In genomic region chr2:189613650-189614420, GRCh38 we compare ENCODE assay signal across 10 cellular contexts. TPM values are rescaled to one million over a fixed set of nuclear protein-coding genes. Genes with fewer than 3 reads are reported as not detected.
DNase-seq lines count a peak whose midpoint lies in the region; ATAC-seq lines count a peak whose summit lies in the region.
"Had no signal": no experiment of that assay in that cellular context is flagged by ENCODE, and none has a peak within 500 bp of the region (broad histone marks: within the 10 kb centered on the region; RNA-seq: fewer than 3 reads in every experiment).

No MANE protein-coding gene starts in this region.

- intact Hi-C loops in Right ventricle myocardium inferior (cut with DNase I), result loop anchor here (1.0 kb wide), 1 partner anchor 34 kb away; the partner anchor contains the start of gene SLC40A1
- intact Hi-C loops in cardiac septum (cut with DNase I), result loop anchor here (1.0 kb wide), 1 partner anchor 32 kb away; no protein-coding TSS in a partner anchor
- intact Hi-C loops in activated CD4-positive, alpha-beta T cell treated with anti-CD3 and anti-CD28 coated beads, Interleukin-2, amount 10 ng/mL, durations not matched to agents 24 days and 14 days (cut with micrococcal nuclease), result no loop called here

- no peak overlapping the region for H3K27ac Mint-ChIP-seq in activated CD4-positive, alpha-beta T cell treated with anti-CD3 and anti-CD28 coated beads, Interleukin-2, amount 10 ng/mL, durations not matched to agents 24 days and 14 days

- H3K9me3 Mint-ChIP-seq in activated CD4-positive, alpha-beta T cell treated with anti-CD3 and anti-CD28 coated beads, Interleukin-2, amount 10 ng/mL, durations not matched to agents 24 days and 14 days, result no peaks in the 10 kb centered on the region

- H3K4me3 Mint-ChIP-seq in activated CD4-positive, alpha-beta T cell treated with anti-CD3 and anti-CD28 coated beads, Interleukin-2, amount 10 ng/mL, durations not matched to agents 24 days and 14 days, result no peak overlapping the region

- no peaks in the 10 kb centered on the region for H3K27me3 Mint-ChIP-seq in activated CD4-positive, alpha-beta T cell treated with anti-CD3 and anti-CD28 coated beads, Interleukin-2, amount 10 ng/mL, durations not matched to agents 24 days and 14 days

- H3K4me1 Mint-ChIP-seq in activated CD4-positive, alpha-beta T cell treated with anti-CD3 and anti-CD28 coated beads, Interleukin-2, amount 10 ng/mL, durations not matched to agents 24 days and 14 days, result peaks cover 3% of the 10 kb centered on the region

- ATAC-seq in Right ventricle myocardium inferior, result peak; percentile 78
- no peak for ATAC-seq in HG03280 (IDR thresholded peaks at IDR 0.05; ENCODE audit: unreplicated experiment)

- DNase-seq in Right ventricle myocardium inferior (ENCODE audit: missing footprints), result no peak
- no peak for DNase-seq in cardiac septum (ENCODE audit: low spot score)
- DNase-seq in dermis blood vessel endothelial cell, result peak; percentile 62
- peak; percentile 30 to 51 for DNase-seq in lung microvascular endothelial cell (ENCODE audit: low read depth in 2 of 2)
- no peak for DNase-seq in NCI-H1694 treated with DMSO at 0.1 percent for 48 hours (lab: John Stamatoyannopoulos, UW)
- no peak for DNase-seq in activated naive CD4-positive, alpha-beta T cell treated with anti-CD3 and anti-CD28 coated beads, Interleukin-2, amount 50 U/mL, for 16 hours
- no peak for DNase-seq in activated CD4-positive, alpha-beta T cell treated with anti-CD3 and anti-CD28 coated beads, Interleukin-2, amount 10 ng/mL, durations not matched to agents 24 days and 14 days
- DNase-seq: AML-193, SHP77 treated with DMSO at 0.1 percent for 48 hours had no signal

- no peaks in the 10 kb centered on the region for H3K36me3 Mint-ChIP-seq in activated CD4-positive, alpha-beta T cell treated with anti-CD3 and anti-CD28 coated beads, Interleukin-2, amount 10 ng/mL, durations not matched to agents 24 days and 14 days (ENCODE audit: low read depth)

RNA-seq across cellular contexts. Expression of gene SLC40A1, which starts 33.2 kb away (rescaled TPM):
- total RNA-seq in Right ventricle myocardium inferior (51.0 TPM), cardiac septum (30.3 TPM), dermis blood vessel endothelial cell (98.0 and 113 TPM in 2 replicates), lung microvascular endothelial cell (100 and 283 TPM in 2 replicates)
- 0.78 and 1.4 TPM in 2 replicates for total RNA-seq in activated CD4-positive, alpha-beta T cell treated with anti-CD3 and anti-CD28 coated beads, Interleukin-2, amount 10 ng/mL, durations not matched to agents 24 days and 14 days

RNA-seq across cellular contexts. Expression of gene ASNSD1, which starts 47.4 kb away (rescaled TPM):
- total RNA-seq in Right ventricle myocardium inferior, result 35.2 TPM
- 27.7 TPM for total RNA-seq in cardiac septum
- total RNA-seq in dermis blood vessel endothelial cell, result 73.2 and 75.4 TPM in 2 replicates
- 40.8 and 48.0 TPM in 2 replicates for total RNA-seq in lung microvascular endothelial cell
- total RNA-seq in activated CD4-positive, alpha-beta T cell treated with anti-CD3 and anti-CD28 coated beads, Interleukin-2, amount 10 ng/mL, durations not matched to agents 24 days and 14 days, result 59.7 and 63.7 TPM in 2 replicates

Comparison
In these comparisons a context has a peak if more than half of its experiments do, and no peak if none do; other contexts are left out.
1. DNase-seq: peak in dermis blood vessel endothelial cell (single experiment) and lung microvascular endothelial cell (2 of 2); none in Right ventricle myocardium inferior (single experiment), cardiac septum (single experiment), NCI-H1694 treated with DMSO at 0.1 percent for 48 hours (single experiment), activated naive CD4-positive, alpha-beta T cell treated with anti-CD3 and anti-CD28 coated beads, Interleukin-2, amount 50 U/mL, for 16 hours (single experiment) and activated CD4-positive, alpha-beta T cell treated with anti-CD3 and anti-CD28 coated beads, Interleukin-2, amount 10 ng/mL, durations not matched to agents 24 days and 14 days (single experiment).
2. RNA of gene SLC40A1, which starts 33.2 kb away (total RNA-seq): 100 to 283 TPM in lung microvascular endothelial cell, 98.0 to 113 TPM in dermis blood vessel endothelial cell, 51.0 TPM in Right ventricle myocardium inferior (single experiment) and 30.3 TPM in cardiac septum (single experiment); 0.78 to 1.4 TPM in activated CD4-positive, alpha-beta T cell treated with anti-CD3 and anti-CD28 coated beads, Interleukin-2, amount 10 ng/mL, durations not matched to agents 24 days and 14 days; every median in the first group is over 10 times any median in the second.